ENCODE assay signal across 3 cellular contexts in genomic region chr5:170380361-170380951, GRCh38.
TF ChIP-seq lines count a peak whose summit lies in the region.

No MANE protein-coding gene starts in this region.

TF ChIP-seq in SK-N-SH, 30 proteins besides CTCF, POLR2A, EP300 and RAD21 (continued from another document):
- TF ChIP-seq MXI1 (IDR thresholded peaks at IDR 0.05; ENCODE audit: low read depth, low read length) (no peak), TCF12 (IDR thresholded peaks at IDR 0.05) (no peak), RFX5 (IDR thresholded peaks at IDR 0.05; ENCODE audit: low read length) (no peak), PBX3 (IDR thresholded peaks at IDR 0.05) (no peak), IRF3 (IDR thresholded peaks at IDR 0.05; ENCODE audit: low read depth, low read length) (no peak)

TF ChIP-seq in SK-N-SH treated with all-trans-retinoic acid at 6 μM for 48 hours, 23 proteins besides CTCF, POLR2A, EP300 and RAD21 (continued from another document):
- TF ChIP-seq BACH2 (CRISPR knock-in tag; IDR thresholded peaks at IDR 0.05; ENCODE audit: borderline replicate concordance) (no peak), SNAI2 (CRISPR knock-in tag; IDR thresholded peaks at IDR 0.05) (no peak), CSRNP3 (CRISPR knock-in tag; IDR thresholded peaks at IDR 0.05) (no peak), ZFP30 (CRISPR knock-in tag; IDR thresholded peaks at IDR 0.05) (no peak), ZFP3 (CRISPR knock-in tag; IDR thresholded peaks at IDR 0.05) (no peak), TOX (CRISPR knock-in tag; IDR thresholded peaks at IDR 0.05; ENCODE audit: borderline replicate concordance) (no peak), TSHZ2 (CRISPR knock-in tag; IDR thresholded peaks at IDR 0.05) (no peak), RARB (CRISPR knock-in tag; IDR thresholded peaks at IDR 0.05) (no peak)

TF ChIP-seq in H1, 55 proteins besides CTCF, POLR2A, EP300 and RAD21:
- TF ChIP-seq CHD1 (IDR thresholded peaks at IDR 0.05; ENCODE audit: low read depth, low read length) (no peak), CBX5 (IDR thresholded peaks at IDR 0.05; ENCODE audit: low read depth, low read length) (no peak), GTF2F1 (IDR thresholded peaks at IDR 0.05; ENCODE audit: borderline replicate concordance, low read depth, low read length) (no peak), SIRT6 (IDR thresholded peaks at IDR 0.05; ENCODE audit: low read length) (no peak), RXRA (IDR thresholded peaks at IDR 0.05; ENCODE audit: insufficient read depth, low read depth, low read length) (no peak), HDAC2 (IDR thresholded peaks at IDR 0.05; ENCODE audit: borderline replicate concordance in 1 of 2, low read depth in 2 of 2, low read length in 2 of 2) (no peak), JUND (IDR thresholded peaks at IDR 0.05; ENCODE audit: low read length) (no peak), NANOG (IDR thresholded peaks at IDR 0.05; ENCODE audit: insufficient read depth, low read depth, low read length, poor library complexity, severe bottlenecking) (no peak), RNF2 (IDR thresholded peaks at IDR 0.05; ENCODE audit: borderline replicate concordance, low read depth, low read length, missing control alignments, poor library complexity, severe bottlenecking) (no peak), KDM5A (IDR thresholded peaks at IDR 0.05; ENCODE audit: low read length) (no peak), YY1 (IDR thresholded peaks at IDR 0.05; ENCODE audit: low read depth, low read length) (no peak), CTBP2 (IDR thresholded peaks at IDR 0.05; ENCODE audit: borderline replicate concordance, insufficient read depth, insufficient read length, low read length) (no peak)
